8 cellular contexts compared by ENCODE assay signal in genomic region chr1:26889580-26890466, GRCh38. TPM values are rescaled to one million over a fixed set of nuclear protein-coding genes. Genes with fewer than 3 reads are reported as not detected.
DNase-seq lines count a peak whose midpoint lies in the region; ATAC-seq and TF ChIP-seq lines count a peak whose summit lies in the region.

TSS of gene GPN2 (minus strand) at chr1:26890283. CDS start at chr1:26890096, 187 bp downstream.

- in situ Hi-C loops in mammary epithelial cell (cut with MboI; ENCODE audit: low sequenced_read_pairs in 2 of 2), result loop anchor here in 1 of 2 donors (10.0 kb wide), 1 partner anchor 285 kb away; no protein-coding TSS in a partner anchor

- H3K36me3 ChIP-seq in mammary epithelial cell (ENCODE audit: insufficient read depth, low read length), result peaks cover 19% of the 10 kb centered on the region
- peaks cover 9% of the 10 kb centered on the region for H3K36me3 ChIP-seq in smooth muscle cell (ENCODE audit: low read depth)

- H2AFZ ChIP-seq in mammary epithelial cell (ENCODE audit: low read depth, low read length), result peak within 1 kb of the TSS; percentile 92
- H2AFZ ChIP-seq in smooth muscle cell (ENCODE audit: low read depth), result peak within 1 kb of the TSS; percentile 89

- H3K4me1 ChIP-seq in mammary epithelial cell (ENCODE audit: insufficient read depth, low read length), result peaks cover 31% of the 10 kb centered on the region
- peaks cover 13% of the 10 kb centered on the region for H3K4me1 ChIP-seq in smooth muscle cell (ENCODE audit: low read depth)

- H3K4me2 ChIP-seq in mammary epithelial cell (ENCODE audit: insufficient read depth, low read depth, low read length) (peak within 1 kb of the TSS; percentile 94), smooth muscle cell (peak within 1 kb of the TSS; percentile 99)

- H3K4me3 ChIP-seq in WI38 (ENCODE audit: low read depth, low read length) (peak within 1 kb of the TSS; percentile 90), mammary epithelial cell (replicated peaks in 1 of 3; ENCODE audit: insufficient read depth in 1 of 3, low read depth in 2 of 3, low read length in 3 of 3) (peak within 1 kb of the TSS; percentile 72 to 86 (median 74)), smooth muscle cell (peak within 1 kb of the TSS; percentile 82)

- ATAC-seq in HG02973 (IDR thresholded peaks at IDR 0.05; ENCODE audit: unreplicated experiment), result peak; percentile 78

- dilution Hi-C loops in mammary epithelial cell (cut with HindIII; ENCODE audit: low sequenced_read_pairs), result loop anchor here (5.0 to 10.0 kb wide), 4 partner anchors 92 to 385 kb away; partner anchors contain the start of gene PIGV

- BruUV-seq in mammary epithelial cell (replicated peaks; lab: Mats Ljungman, UMichigan), result no TSS peak

- peak within 1 kb of the TSS; percentile 86 for H3K27ac ChIP-seq in mammary epithelial cell (ENCODE audit: insufficient read depth, low read depth, low read length)
- peak within 1 kb of the TSS; percentile 87 for H3K27ac ChIP-seq in smooth muscle cell (ENCODE audit: low read depth)

- peak; percentile 65 for DNase-seq in NK-92 treated with Interleukin-12 subunit alpha and Interleukin-12 subunit beta, amount 100 ng/mL, for 24 hours (lab: John Stamatoyannopoulos, UW)
- DNase-seq in NK-92 (lab: John Stamatoyannopoulos, UW; ENCODE audit: unreplicated experiment) (no peak), NCI-H2107 treated with DMSO at 0.1 percent for 48 hours (lab: John Stamatoyannopoulos, UW; ENCODE audit: unreplicated experiment) (peak; percentile 54), mammary epithelial cell (peak; percentile 68), iPS-NIHi11 (ENCODE audit: low spot score) (peak; percentile 92), smooth muscle cell (lab: John Stamatoyannopoulos, UW; ENCODE audit: unreplicated experiment) (peak; percentile 30)

- CTCF ChIA-PET in mammary epithelial cell (lab: Charles Lee; ENCODE audit: low non-redundant PET), result interaction anchor here (0.6 kb wide), 1 partner anchor 1051 kb away, joined by 3 read pairs; no protein-coding TSS in a partner anchor

- no peaks in the 10 kb centered on the region for H4K20me1 ChIP-seq in mammary epithelial cell (ENCODE audit: insufficient read depth, low read length)
- peaks cover 9% of the 10 kb centered on the region for H4K20me1 ChIP-seq in smooth muscle cell (ENCODE audit: low read depth)

- peaks cover 5% of the 10 kb centered on the region for H3F3A ChIP-seq in smooth muscle cell (ENCODE audit: low read depth)

- TF ChIP-seq CTCF in WI38 (IDR thresholded peaks at IDR 0.05; ENCODE audit: low read depth, low read length) (no peak), mammary epithelial cell (conservative IDR thresholded peaks at IDR 0.05 in 1 of 2, IDR thresholded peaks at IDR 0.05 in 1 of 2; ENCODE audit: extremely low read depth in 1 of 2, insufficient read depth in 1 of 2, low read depth in 1 of 2, low read length in 2 of 2) (no peak), smooth muscle cell (IDR thresholded peaks at IDR 0.05; ENCODE audit: borderline replicate concordance, insufficient read depth, poor library complexity, severe bottlenecking) (no peak)

- H3K9ac ChIP-seq in mammary epithelial cell (ENCODE audit: insufficient read depth, low read length) (peak within 1 kb of the TSS; percentile 91), smooth muscle cell (ENCODE audit: low read depth) (peak within 1 kb of the TSS; percentile 93)

- H3K79me2 ChIP-seq in mammary epithelial cell (ENCODE audit: insufficient read depth, low read length), result peaks cover 53% of the 10 kb centered on the region
- H3K79me2 ChIP-seq in smooth muscle cell (ENCODE audit: low read depth), result peaks cover 28% of the 10 kb centered on the region

- H3K9me3 ChIP-seq in mammary epithelial cell (replicated peaks; ENCODE audit: insufficient read depth, low read length), result no peaks in the 10 kb centered on the region
- H3K9me3 ChIP-seq in smooth muscle cell (replicated peaks; ENCODE audit: low read depth), result no peaks in the 10 kb centered on the region

- intact Hi-C loops in mammary epithelial cell (cut with micrococcal nuclease), result loop anchor here (5.0 kb wide), 1 partner anchor 107 kb away; no protein-coding TSS in a partner anchor

- 2% methylated on average over 19 of the region's 89 CpGs for WGBS in mammary epithelial cell (ENCODE audit: low coverage, missing lambda C conversion rate)
- 4% methylated on average over 89 of the region's 89 CpGs for WGBS in smooth muscle cell (ENCODE audit: low lambda C conversion rate)

- H3K27me3 ChIP-seq in mammary epithelial cell (ENCODE audit: insufficient read depth, low read length), result no peaks in the 10 kb centered on the region
- H3K27me3 ChIP-seq in smooth muscle cell (ENCODE audit: low read depth), result no peaks in the 10 kb centered on the region

RNA-seq across cellular contexts. Expression of gene GPN2, which starts in this region (rescaled TPM):
- total RNA-seq in mammary epithelial cell (10 to 100 TPM; 14.7 to 48.3 TPM), smooth muscle cell (7.3 and 13.3 TPM in 2 replicates)
- polyA plus RNA-seq in mammary epithelial cell (39.5 TPM), smooth muscle cell (29.4 and 36.3 TPM in 2 replicates)
- 62.3 TPM for polyA minus RNA-seq in mammary epithelial cell
